In the genomic region with DNA sequence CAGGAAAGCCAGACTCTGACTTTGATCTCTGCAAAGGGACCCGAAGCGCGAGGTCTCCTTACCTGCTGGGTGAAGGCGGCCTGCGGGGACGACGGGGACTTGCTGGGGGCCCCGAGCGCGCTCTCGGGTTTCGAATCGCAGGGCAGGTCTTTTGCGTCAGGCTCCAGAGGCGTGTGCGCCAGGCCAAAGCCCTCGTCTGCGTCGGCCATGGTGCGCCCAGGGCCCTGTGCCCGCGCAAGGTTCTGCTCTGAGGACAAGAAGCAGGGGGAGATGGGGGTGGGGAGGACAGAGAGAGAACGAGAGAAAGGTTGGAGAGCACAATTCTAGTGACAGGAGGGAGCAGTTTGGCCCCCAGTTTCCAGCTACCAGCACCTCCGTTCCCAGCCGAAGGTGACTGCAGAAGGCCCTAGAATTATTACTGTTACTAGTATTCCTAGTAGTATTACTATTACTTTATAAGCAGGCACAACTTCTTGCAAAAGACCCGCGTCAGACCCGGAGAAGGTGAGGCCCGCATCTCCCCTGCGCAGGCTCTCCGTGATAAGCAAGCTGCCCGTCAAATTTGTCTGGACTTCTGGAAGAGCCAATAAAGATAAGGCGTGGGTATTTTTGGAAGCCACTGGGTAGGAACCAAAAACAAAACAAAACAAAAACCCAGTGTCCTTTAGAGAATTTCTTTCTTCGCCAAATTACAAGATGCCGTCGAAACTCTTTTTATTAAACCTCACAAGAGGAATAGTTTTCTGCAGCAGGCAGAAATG, we compare ENCODE assay signal across 16 cellular contexts. TPM values are rescaled to one million over a fixed set of nuclear protein-coding genes. Genes with fewer than 3 reads are reported as not detected.
DNase-seq lines count a peak whose midpoint lies in the region; ATAC-seq and TF ChIP-seq lines count a peak whose summit lies in the region.
"Had no signal": no experiment of that assay in that cellular context is flagged by ENCODE, and none has a peak within 500 bp of the region (broad histone marks: within the 10 kb centered on the region; RNA-seq: fewer than 3 reads in every experiment).

No MANE protein-coding gene starts in this region.

- CTCF ChIA-PET in CD8-positive, alpha-beta T cell (lab: Charles Lee), result no interaction called here

- H3K9me3 ChIP-seq in SK-N-MC (ENCODE audit: low read depth, low read length) (no peaks in the 10 kb centered on the region), heart right ventricle (no peaks in the 10 kb centered on the region)
- no peaks in the 10 kb centered on the region for H3K9me3 ChIP-seq in CD8-positive, alpha-beta T cell (ENCODE audit: low read length)
- H3K9me3 ChIP-seq: tibial artery had no signal

- no peak overlapping the region for H3K27ac ChIP-seq in SK-N-MC
- H3K27ac ChIP-seq in heart right ventricle, result peak overlapping the region; percentile 68 to 95 (median 91)
- H3K27ac ChIP-seq in CD8-positive, alpha-beta T cell (ENCODE audit: low read depth, low read length), result no peak overlapping the region
- H3K27ac ChIP-seq: tibial artery, VCaP had no signal

- H3K36me3 Mint-ChIP-seq in progenitor cell of endocrine pancreas (ENCODE audit: insufficient read depth), result no peaks in the 10 kb centered on the region
- no peaks in the 10 kb centered on the region for H3K36me3 Mint-ChIP-seq in CD8-positive, alpha-beta T cell
- H3K36me3 Mint-ChIP-seq in activated naive CD8-positive, alpha-beta T cell treated with anti-CD3 and anti-CD28 coated beads, Interleukin-2, amount 50 U/mL, for 24 hours (ENCODE audit: low read depth), result no peaks in the 10 kb centered on the region

- H3K27me3 ChIP-seq in heart right ventricle, result peaks cover 0 to 100% (median 66%) of the 10 kb centered on the region in 7 donors
- peaks cover 30% of the 10 kb centered on the region for H3K27me3 ChIP-seq in CD8-positive, alpha-beta T cell (ENCODE audit: insufficient read depth, low read length)

- H3K36me3 ChIP-seq in SK-N-MC (ENCODE audit: insufficient read depth, low read length), result no peaks in the 10 kb centered on the region
- H3K36me3 ChIP-seq in heart right ventricle, result peaks cover 0 to 12% (median 0%) of the 10 kb centered on the region in 9 donors
- no peaks in the 10 kb centered on the region for H3K36me3 ChIP-seq in CD8-positive, alpha-beta T cell (ENCODE audit: insufficient read depth, low read length)
- H3K36me3 ChIP-seq: tibial artery had no signal

- peak; percentile 14 to 80 (median 69) for ATAC-seq in heart right ventricle
- no peak for ATAC-seq in CD8-positive, alpha-beta T cell
- no peak for ATAC-seq in activated naive CD8-positive, alpha-beta T cell treated with anti-CD3 and anti-CD28 coated beads, Interleukin-2, amount 50 U/mL, for 24 hours
- ATAC-seq: effector memory CD8-positive, alpha-beta T cell had no signal

- no peaks in the 10 kb centered on the region for H3K9me3 Mint-ChIP-seq in progenitor cell of endocrine pancreas (ENCODE audit: low read depth)
- no peaks in the 10 kb centered on the region for H3K9me3 Mint-ChIP-seq in CD8-positive, alpha-beta T cell
- no peaks in the 10 kb centered on the region for H3K9me3 Mint-ChIP-seq in activated naive CD8-positive, alpha-beta T cell treated with anti-CD3 and anti-CD28 coated beads, Interleukin-2, amount 50 U/mL, for 24 hours

- peak overlapping the region; percentile 79; the same call in 1 of the 2 replicates for H3K4me3 ChIP-seq in SK-N-MC
- H3K4me3 ChIP-seq in heart right ventricle, result peak overlapping the region; percentile 33 to 79 (median 69)
- H3K4me3 ChIP-seq in CD8-positive, alpha-beta T cell (ENCODE audit: low read depth, low read length), result no peak overlapping the region
- H3K4me3 ChIP-seq: tibial artery had no signal

- TF ChIP-seq CTCF in heart right ventricle (IDR thresholded peaks at IDR 0.05) (no peak), progenitor cell of endocrine pancreas (IDR thresholded peaks at IDR 0.05; ENCODE audit: unreplicated experiment) (no peak)
- TF ChIP-seq CTCF in CD8-positive, alpha-beta T cell (IDR thresholded peaks at IDR 0.05), result no peak

- no peak overlapping the region for H3K4me3 Mint-ChIP-seq in progenitor cell of endocrine pancreas (ENCODE audit: low read depth)
- H3K4me3 Mint-ChIP-seq in CD8-positive, alpha-beta T cell, result no peak overlapping the region
- H3K4me3 Mint-ChIP-seq in activated naive CD8-positive, alpha-beta T cell treated with anti-CD3 and anti-CD28 coated beads, Interleukin-2, amount 50 U/mL, for 24 hours, result no peak overlapping the region
- H3K4me3 Mint-ChIP-seq: effector memory CD8-positive, alpha-beta T cell; naive B cell had no signal

- peaks cover 8% of the 10 kb centered on the region for H3K4me1 Mint-ChIP-seq in progenitor cell of endocrine pancreas (ENCODE audit: low read depth)
- peaks cover 4% of the 10 kb centered on the region for H3K4me1 Mint-ChIP-seq in CD8-positive, alpha-beta T cell (ENCODE audit: low read depth)
- H3K4me1 Mint-ChIP-seq in activated naive CD8-positive, alpha-beta T cell treated with anti-CD3 and anti-CD28 coated beads, Interleukin-2, amount 50 U/mL, for 24 hours, result peaks cover 7% of the 10 kb centered on the region

- WGBS in heart right ventricle, 2 donors, result 26 to 34% methylated on average over 36 of the region's 36 CpGs

- H3K9ac ChIP-seq in SK-N-MC (ENCODE audit: insufficient read length), result no peak overlapping the region

- DNase-seq in ELR (ENCODE audit: low read depth), result peak; percentile 75
- DNase-seq in SK-N-MC (ENCODE audit: low read depth, low spot score), result no peak
- DNase-seq in heart right ventricle, result peak; percentile 53 to 62
- DNase-seq in progenitor cell of endocrine pancreas (ENCODE audit: low spot score, unreplicated experiment), result no peak
- DNase-seq in CD8-positive, alpha-beta T cell, result no peak
- no peak for DNase-seq in activated naive CD8-positive, alpha-beta T cell treated with anti-CD3 and anti-CD28 coated beads, Interleukin-2, amount 50 U/mL, for 24 hours
- no peak for DNase-seq in T-helper 1 cell
- DNase-seq in NCI-H1048 (lab: John Stamatoyannopoulos, UW), result no peak
- DNase-seq: activated naive CD4-positive, alpha-beta T cell treated with Interleukin-2 at 50 U/mL for 16 hours; effector memory CD8-positive, alpha-beta T cell; naive B cell; NCI-H226; stimulated activated CD4-positive, alpha-beta T cell treated with anti-CD3 and anti-CD28 coated beads, Interleukin-1b, Interleukin-23, amount 100 ng/mL, for 48 hours; tibial artery had no signal

- peak overlapping the region; percentile 67 for H3K27ac Mint-ChIP-seq in progenitor cell of endocrine pancreas
- H3K27ac Mint-ChIP-seq in CD8-positive, alpha-beta T cell, result no peak overlapping the region
- no peak overlapping the region for H3K27ac Mint-ChIP-seq in activated naive CD8-positive, alpha-beta T cell treated with anti-CD3 and anti-CD28 coated beads, Interleukin-2, amount 50 U/mL, for 24 hours
- H3K27ac Mint-ChIP-seq: effector memory CD8-positive, alpha-beta T cell; naive B cell had no signal

- POLR2A ChIA-PET in CD8-positive, alpha-beta T cell (lab: Charles Lee), result no interaction called here

- peaks cover 100% of the 10 kb centered on the region for H3K27me3 Mint-ChIP-seq in progenitor cell of endocrine pancreas
- H3K27me3 Mint-ChIP-seq in CD8-positive, alpha-beta T cell (ENCODE audit: low read depth), result peaks cover 71% of the 10 kb centered on the region
- H3K27me3 Mint-ChIP-seq in activated naive CD8-positive, alpha-beta T cell treated with anti-CD3 and anti-CD28 coated beads, Interleukin-2, amount 50 U/mL, for 24 hours, result peaks cover 93% of the 10 kb centered on the region

- intact Hi-C loops in heart right ventricle (cut with DNase I), result loop anchor here in 3 of 10 donors (5.0 to 10.0 kb wide), 2 partner anchors 37 to 49 kb away; no protein-coding TSS in a partner anchor
- intact Hi-C loops in CD8-positive, alpha-beta T cell (cut with DNase I, micrococcal nuclease), result no loop called here

- H3K4me1 ChIP-seq in heart right ventricle, result peaks cover 5 to 46% (median 26%) of the 10 kb centered on the region in 9 donors
- H3K4me1 ChIP-seq in CD8-positive, alpha-beta T cell (ENCODE audit: insufficient read depth, low read length), result no peaks in the 10 kb centered on the region

RNA-seq across cellular contexts. Expression of a gene that starts 2.1 kb away (rescaled TPM):
- 10 to 100 TPM; 24.6 to 70.1 (median 54.3) TPM for total RNA-seq in heart right ventricle
- 10 to 100 TPM in 1 of 2 donors, 1 to 10 TPM in 1; 4.0 to 30.2 TPM for polyA plus RNA-seq in heart right ventricle
- total RNA-seq in progenitor cell of endocrine pancreas, result not detected in 2 replicates
- total RNA-seq in CD8-positive, alpha-beta T cell, result not detected
- polyA plus RNA-seq: CD14-positive monocyte had no signal

Comparison
In these comparisons a context has a peak if more than half of its experiments do, and no peak if none do; other contexts are left out.
1. DNase-seq: peak in ELR (single experiment) and heart right ventricle (2 of 2); none in SK-N-MC (single experiment), progenitor cell of endocrine pancreas (single experiment), CD8-positive, alpha-beta T cell (0 of 7), activated naive CD8-positive, alpha-beta T cell treated with anti-CD3 and anti-CD28 coated beads, Interleukin-2, amount 50 U/mL, for 24 hours (single experiment), T-helper 1 cell (0 of 5) and NCI-H1048 (single experiment).
2. H3K27ac ChIP-seq: peak in heart right ventricle (10 of 10); none in SK-N-MC (single experiment) and CD8-positive, alpha-beta T cell (single experiment).
3. ATAC-seq: peak in heart right ventricle (8 of 8); none in CD8-positive, alpha-beta T cell (single experiment) and activated naive CD8-positive, alpha-beta T cell treated with anti-CD3 and anti-CD28 coated beads, Interleukin-2, amount 50 U/mL, for 24 hours (single experiment).
4. RNA of a gene that starts 2.1 kb away (total RNA-seq): 24.6 to 70.1 TPM in heart right ventricle; not detected in progenitor cell of endocrine pancreas and not detected in CD8-positive, alpha-beta T cell; every median in the first group is over 10 times any median in the second.